Comparison of ENCODE assay signal across 1 cellular context in genomic region chr11:69811431-69811830, GRCh38.
A peak's percentile ranks its signal among the peaks of the same experiment; 100 is the strongest.
TF ChIP-seq lines count a peak whose summit lies in the region.

No MANE protein-coding gene starts in this region.

TF ChIP-seq in K562, 482 proteins besides CTCF, POLR2A, EP300 and RAD21:
- no peak for TF ChIP-seq GTF2B (IDR thresholded peaks at IDR 0.05; ENCODE audit: extremely low read depth, insufficient read length)
- peak; percentile 21; the same call in 1 of the 2 replicates for TF ChIP-seq TFE3 (CRISPR knock-in tag; IDR thresholded peaks at IDR 0.05)
- no peak for TF ChIP-seq EZH2 (IDR thresholded peaks at IDR 0.05; ENCODE audit: borderline replicate concordance, low read depth, low read length)
- no peak for TF ChIP-seq SRSF7 (optimal IDR thresholded peaks at IDR 0.05; ENCODE audit: low read depth, low read length)
- no peak for TF ChIP-seq ZBTB2 (IDR thresholded peaks at IDR 0.05)
